ENCODE assay signal across 8 cellular contexts in genomic region chr15:81323944-81324881, GRCh38. TPM values are rescaled to one million over a fixed set of nuclear protein-coding genes. Genes with fewer than 3 reads are reported as not detected.
A peak's percentile ranks its signal among the peaks of the same experiment; 100 is the strongest.
DNase-seq lines count a peak whose midpoint lies in the region; ATAC-seq and TF ChIP-seq lines count a peak whose summit lies in the region.

A gene with protein sequence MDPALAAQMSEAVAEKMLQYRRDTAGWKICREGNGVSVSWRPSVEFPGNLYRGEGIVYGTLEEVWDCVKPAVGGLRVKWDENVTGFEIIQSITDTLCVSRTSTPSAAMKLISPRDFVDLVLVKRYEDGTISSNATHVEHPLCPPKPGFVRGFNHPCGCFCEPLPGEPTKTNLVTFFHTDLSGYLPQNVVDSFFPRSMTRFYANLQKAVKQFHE (minus strand): TSS chr15:81324141. CDS start chr15:81324099, 42 bp downstream.

- H3K27me3 ChIP-seq in right atrium auricular region (no peaks in the 10 kb centered on the region), psoas muscle (ENCODE audit: insufficient read depth in 3 of 3, low read length in 2 of 3) (no peaks in the 10 kb centered on the region), uterus (no peaks in the 10 kb centered on the region)

- DNase-seq in NCI-H146 treated with DMSO at 0.1 percent for 48 hours (lab: John Stamatoyannopoulos, UW; ENCODE audit: unreplicated experiment) = peak; percentile 87
- peak; percentile 98 for DNase-seq in right atrium auricular region (ENCODE audit: low spot score)
- peak; percentile 99 for DNase-seq in psoas muscle
- DNase-seq in uterus = peak; percentile 99

- WGBS in psoas muscle, 3 donors = 1 to 2% (median 1%) methylated on average over 67 of the region's 67 CpGs

- peak within 1 kb of the TSS; percentile 64 to 81 for H3K4me3 ChIP-seq in right atrium auricular region
- H3K4me3 ChIP-seq in psoas muscle = peak within 1 kb of the TSS; percentile 84
- peak within 1 kb of the TSS; percentile 88 to 95 for H3K4me3 ChIP-seq in uterus

- ATAC-seq in HG02884 (IDR thresholded peaks at IDR 0.05; ENCODE audit: unreplicated experiment) (peak; percentile 99), psoas muscle (peak; percentile 100)

- peaks cover 3% of the 10 kb centered on the region for H3K36me3 Mint-ChIP-seq in T-helper 1 cell treated with Interleukin-12 subunit alpha and Interleukin-12 subunit beta and Interleukin-4 antibody, amounts not matched to agents 30 μg/mL and 1 μg/mL, for 36 hours (ENCODE audit: low read depth)

- peak within 1 kb of the TSS; percentile 98 for H3K4me3 Mint-ChIP-seq in T-helper 1 cell treated with Interleukin-12 subunit alpha and Interleukin-12 subunit beta and Interleukin-4 antibody, amounts not matched to agents 30 μg/mL and 1 μg/mL, for 36 hours

- peaks cover 22% of the 10 kb centered on the region for H3K4me1 Mint-ChIP-seq in T-helper 1 cell treated with Interleukin-12 subunit alpha and Interleukin-12 subunit beta and Interleukin-4 antibody, amounts not matched to agents 30 μg/mL and 1 μg/mL, for 36 hours (ENCODE audit: low read depth)

- intact Hi-C loops in psoas muscle (cut with DNase I) = no loop called here
- intact Hi-C loops in uterus (cut with DNase I; ENCODE audit: low total_unique reads) = no loop called here

- H3K27ac Mint-ChIP-seq in T-helper 1 cell treated with Interleukin-12 subunit alpha and Interleukin-12 subunit beta and Interleukin-4 antibody, amounts not matched to agents 30 μg/mL and 1 μg/mL, for 36 hours = peak within 1 kb of the TSS; percentile 88

- peak; percentile 63 for TF ChIP-seq POLR2A in GM15510 (IDR thresholded peaks at IDR 0.05; ENCODE audit: borderline replicate concordance, extremely low read depth, insufficient read length)
- peak; percentile 80 to 87 for TF ChIP-seq POLR2A in uterus (IDR thresholded peaks at IDR 0.05)

- H3K36me3 ChIP-seq in right atrium auricular region = no peaks in the 10 kb centered on the region
- H3K36me3 ChIP-seq in psoas muscle (ENCODE audit: insufficient read depth in 1 of 2, low read depth in 1 of 2) = no peaks in the 10 kb centered on the region
- no peaks in the 10 kb centered on the region for H3K36me3 ChIP-seq in uterus

- peaks cover 0 to 14% of the 10 kb centered on the region in 2 donors for H3K4me1 ChIP-seq in right atrium auricular region
- H3K4me1 ChIP-seq in psoas muscle = no peaks in the 10 kb centered on the region
- no peaks in the 10 kb centered on the region for H3K4me1 ChIP-seq in uterus

- TF ChIP-seq CTCF in right atrium auricular region (IDR thresholded peaks at IDR 0.05) (no peak), psoas muscle (IDR thresholded peaks at IDR 0.05) (no peak), uterus (IDR thresholded peaks at IDR 0.05) (no peak)

- no peaks in the 10 kb centered on the region for H3K9me3 Mint-ChIP-seq in T-helper 1 cell treated with Interleukin-12 subunit alpha and Interleukin-12 subunit beta and Interleukin-4 antibody, amounts not matched to agents 30 μg/mL and 1 μg/mL, for 36 hours

- no peaks in the 10 kb centered on the region for H3K27me3 Mint-ChIP-seq in T-helper 1 cell treated with Interleukin-12 subunit alpha and Interleukin-12 subunit beta and Interleukin-4 antibody, amounts not matched to agents 30 μg/mL and 1 μg/mL, for 36 hours (ENCODE audit: low read depth)

- no peaks in the 10 kb centered on the region for H3K9me3 ChIP-seq in right atrium auricular region
- no peaks in the 10 kb centered on the region for H3K9me3 ChIP-seq in psoas muscle
- no peaks in the 10 kb centered on the region for H3K9me3 ChIP-seq in uterus

- peak within 1 kb of the TSS; percentile 27 for H3K27ac ChIP-seq in angular gyrus (ENCODE audit: low read depth, low read length)
- peak within 1 kb of the TSS; percentile 71 to 86 for H3K27ac ChIP-seq in right atrium auricular region
- no peak within 1 kb of the TSS for H3K27ac ChIP-seq in psoas muscle
- peak within 1 kb of the TSS; percentile 78 to 86 for H3K27ac ChIP-seq in uterus

RNA-seq across cellular contexts. Expression of the gene that starts here (rescaled TPM):
- total RNA-seq in right atrium auricular region (1 to 10 TPM; 2.2 to 3.0 TPM), psoas muscle (1 to 10 TPM in 2 of 4 donors, under 1 TPM in 2; 0.25 to 1.9 (median 0.92) TPM), uterus (10 to 100 TPM in 3 of 4 donors, 1 to 10 TPM in 1; 8.5 to 20.6 (median 19.7) TPM)
- under 1 TPM; 0.49 to 0.64 (median 0.55) TPM for polyA plus RNA-seq in psoas muscle
